12 cellular contexts compared by ENCODE assay signal in genomic region chr6:45548657-45549515, GRCh38.
DNase-seq lines count a peak whose midpoint lies in the region; ATAC-seq and TF ChIP-seq lines count a peak whose summit lies in the region.
"Had no signal": no experiment of that assay in that cellular context is flagged by ENCODE, and none has a peak within 500 bp of the region (broad histone marks: within the 10 kb centered on the region; RNA-seq: fewer than 3 reads in every experiment).

No MANE protein-coding gene starts in this region.

- no peak overlapping the region for H3K4me3 ChIP-seq in lower lobe of right lung

- ATAC-seq in GM18858 (IDR thresholded peaks at IDR 0.05; ENCODE audit: unreplicated experiment) (peak; percentile 94), GM21529 (IDR thresholded peaks at IDR 0.05; ENCODE audit: unreplicated experiment) (peak; percentile 99), HG03432 (IDR thresholded peaks at IDR 0.05; ENCODE audit: unreplicated experiment) (peak; percentile 97), lower lobe of right lung (no peak)

- peak; percentile 68 for DNase-seq in germinal center (ENCODE audit: low spot score)
- DNase-seq in NCI-H345 treated with DMSO at 0.1 percent for 48 hours (lab: John Stamatoyannopoulos, UW; ENCODE audit: unreplicated experiment), result no peak
- no peak for DNase-seq in G401 (ENCODE audit: low spot score)
- no peak for DNase-seq in COLO668 (lab: John Stamatoyannopoulos, UW; ENCODE audit: unreplicated experiment)
- no peak for DNase-seq in lower lobe of right lung
- DNase-seq: activated CD4-positive, alpha-beta T cell treated with anti-CD3 and anti-CD28 coated beads for 1 hour; GF-D8; kidney glomerular epithelial cell; NCI-H1092 treated with DMSO at 0.1 percent for 48 hours had no signal

- no peaks in the 10 kb centered on the region for H3K4me1 ChIP-seq in lower lobe of right lung

- H3K36me3 ChIP-seq in lower lobe of right lung, result no peaks in the 10 kb centered on the region

- no peak overlapping the region for H3K27ac ChIP-seq in lower lobe of right lung

- H3K9me3 ChIP-seq in lower lobe of right lung, result no peaks in the 10 kb centered on the region

- intact Hi-C loops in lower lobe of right lung (cut with DNase I), result no loop called here

- TF ChIP-seq CTCF in lower lobe of right lung (IDR thresholded peaks at IDR 0.05), result no peak

- no peaks in the 10 kb centered on the region for H3K27me3 ChIP-seq in lower lobe of right lung (ENCODE audit: low read depth)

- in situ Hi-C loops in G401 (cut with HindIII; ENCODE audit: low sequenced_read_pairs), result no loop called here

Comparison
In these comparisons a context has a peak if more than half of its experiments do, and no peak if none do; other contexts are left out.
1. ATAC-seq: peak in GM18858 (single experiment), GM21529 (single experiment) and HG03432 (single experiment); none in lower lobe of right lung (0 of 2).